ENCODE assay signal across 14 cellular contexts in the genomic region with DNA sequence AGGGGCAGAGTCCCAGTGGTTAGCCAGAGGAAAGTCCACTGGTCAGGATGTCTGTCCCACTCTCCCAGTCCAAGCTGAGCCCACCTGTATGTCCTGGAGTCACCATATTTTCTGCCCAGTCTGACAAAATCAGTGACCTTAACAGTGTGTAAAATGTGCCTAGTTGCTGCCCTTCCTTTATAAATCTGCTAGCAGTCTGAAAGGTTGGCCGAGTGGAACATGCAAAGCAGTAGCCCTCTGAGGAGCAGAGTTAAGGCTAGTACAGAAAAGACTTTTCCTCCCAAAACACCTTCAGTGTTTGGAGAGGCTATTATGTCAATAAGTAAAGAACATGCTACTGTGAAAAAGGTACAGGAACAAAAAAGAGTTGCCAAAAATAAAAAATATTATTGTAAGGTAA. TPM values are rescaled to one million over a fixed set of nuclear protein-coding genes. Genes with fewer than 3 reads are reported as not detected.
A peak's percentile ranks its signal among the peaks of the same experiment; 100 is the strongest.
DNase-seq lines count a peak whose midpoint lies in the region; ATAC-seq and TF ChIP-seq lines count a peak whose summit lies in the region.
"Had no signal": no experiment of that assay in that cellular context is flagged by ENCODE, and none has a peak within 500 bp of the region (broad histone marks: within the 10 kb centered on the region; RNA-seq: fewer than 3 reads in every experiment).

No MANE protein-coding gene starts in this region.

- peak; percentile 34 for DNase-seq in GM13976 (ENCODE audit: low spot score)
- DNase-seq in NCI-H2107 (lab: John Stamatoyannopoulos, UW): no peak
- no peak for DNase-seq in osteocyte (ENCODE audit: extremely low spot score, unreplicated experiment)
- DNase-seq in SHP77 treated with DMSO at 0.1 percent for 48 hours (lab: John Stamatoyannopoulos, UW): no peak
- DNase-seq: activated T-cell treated with anti-CD3 and anti-CD28 coated beads, Interleukin-2, amount 50 U/mL, for 72 hours; GOT3; midbrain; NCI-H2171 treated with DMSO at 0.1 percent for 48 hours; pancreas; upper lobe of right lung had no signal

- H3K4me3 Mint-ChIP-seq in IgD-negative memory B cell (peak overlapping the region in 3 of 4 donors; percentile 48 to 88 (median 76)), osteocyte (ENCODE audit: unreplicated experiment) (no peak overlapping the region)
- H3K4me3 Mint-ChIP-seq: activated T-cell treated with anti-CD3 and anti-CD28 coated beads, Interleukin-2, amount 50 U/mL, for 72 hours had no signal

- H3K36me3 Mint-ChIP-seq in IgD-negative memory B cell: peaks cover 3% of the 10 kb centered on the region
- peaks cover 5% of the 10 kb centered on the region for H3K36me3 Mint-ChIP-seq in osteocyte (ENCODE audit: unreplicated experiment)

- H3K4me1 Mint-ChIP-seq in IgD-negative memory B cell (peaks cover 51 to 63% (median 60%) of the 10 kb centered on the region in 3 donors), osteocyte (ENCODE audit: unreplicated experiment) (peaks cover 26% of the 10 kb centered on the region)

- peak overlapping the region in 2 of 3 donors; percentile 3 to 74 for H3K27ac Mint-ChIP-seq in IgD-negative memory B cell
- no peak overlapping the region for H3K27ac Mint-ChIP-seq in osteocyte (ENCODE audit: unreplicated experiment)
- H3K27ac Mint-ChIP-seq: activated T-cell treated with anti-CD3 and anti-CD28 coated beads, Interleukin-2, amount 50 U/mL, for 72 hours had no signal

- TF ChIP-seq CTCF in GM13976 (IDR thresholded peaks at IDR 0.05; ENCODE audit: borderline replicate concordance, control extremely low read depth, extremely low read depth, insufficient read depth, missing control alignments) (no peak), osteocyte (IDR thresholded peaks at IDR 0.05) (no peak)

- H3K27me3 Mint-ChIP-seq in IgD-negative memory B cell: no peaks in the 10 kb centered on the region
- no peaks in the 10 kb centered on the region for H3K27me3 Mint-ChIP-seq in osteocyte (ENCODE audit: unreplicated experiment)

- in situ Hi-C loops in GM13976 (cut with MboI; ENCODE audit: low sequenced_read_pairs, unreplicated experiment): no loop called here

- H3K9me3 Mint-ChIP-seq in IgD-negative memory B cell (no peaks in the 10 kb centered on the region), osteocyte (ENCODE audit: unreplicated experiment) (no peaks in the 10 kb centered on the region)
- H3K9me3 Mint-ChIP-seq: activated T-cell treated with anti-CD3 and anti-CD28 coated beads, Interleukin-2, amount 50 U/mL, for 72 hours had no signal

- ATAC-seq in GM19455 (IDR thresholded peaks at IDR 0.05; ENCODE audit: unreplicated experiment) (peak; percentile 59), HG02798 (IDR thresholded peaks at IDR 0.05; ENCODE audit: poor library complexity, unreplicated experiment) (peak; percentile 59), HG03097 (IDR thresholded peaks at IDR 0.05; ENCODE audit: low FRiP score, unreplicated experiment) (no peak)
- ATAC-seq: activated T-cell treated with anti-CD3 and anti-CD28 coated beads, Interleukin-2, amount 50 U/mL, for 72 hours; pancreas; upper lobe of right lung had no signal

RNA-seq across cellular contexts. Expression of gene TTC21A, which starts 15.3 kb away (rescaled TPM):
- polyA plus RNA-seq in IgD-negative memory B cell: 5.5 TPM
- 8.7 and 10.3 TPM in 2 replicates for total RNA-seq in osteocyte

RNA-seq across cellular contexts. Expression of gene GORASP1, which starts 15.4 kb away (rescaled TPM):
- 33.3 TPM for polyA plus RNA-seq in IgD-negative memory B cell
- 54.3 and 62.1 TPM in 2 replicates for total RNA-seq in osteocyte

RNA-seq across cellular contexts. Expression of gene CSRNP1, which starts 30.6 kb away (rescaled TPM):
- 79.9 TPM for polyA plus RNA-seq in IgD-negative memory B cell
- total RNA-seq in osteocyte: 12.8 and 15.1 TPM in 2 replicates
